In the genomic region with DNA sequence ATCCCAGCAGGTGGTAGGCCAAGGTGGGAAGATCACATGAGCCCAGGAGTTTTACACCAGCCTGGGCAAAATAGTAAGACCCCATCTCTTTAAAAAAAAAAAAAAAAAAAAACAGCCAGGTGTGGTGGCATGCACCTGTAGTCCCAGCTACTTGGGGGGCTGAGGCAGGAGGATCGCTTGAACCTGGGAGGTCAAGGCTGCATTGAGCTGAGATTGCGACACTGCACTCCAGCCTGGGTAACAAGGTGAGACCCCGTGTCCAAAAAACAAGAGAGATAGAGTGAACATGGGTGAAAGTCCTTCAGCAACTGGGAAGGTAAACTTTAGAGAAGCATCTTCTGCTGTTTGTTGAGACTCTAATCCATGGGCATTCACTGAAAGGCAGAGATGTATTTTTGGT, we compare ENCODE assay signal across 28 cellular contexts. TPM values are rescaled to one million over a fixed set of nuclear protein-coding genes. Genes with fewer than 3 reads are reported as not detected.
"Had no signal": no experiment of that assay in that cellular context is flagged by ENCODE, and none has a peak within 500 bp of the region (broad histone marks: within the 10 kb centered on the region; RNA-seq: fewer than 3 reads in every experiment).

No MANE protein-coding gene starts in this region.

- ATAC-seq: activated naive CD4-positive, alpha-beta T cell treated with anti-CD3 and anti-CD28 coated beads, Interleukin-2, amount 50 U/mL, for 72 hours; activated T-cell treated with anti-CD3 and anti-CD28 coated beads, Interleukin-2, amount 50 U/mL, for 72 hours; gastroesophageal sphincter; WTC11 had no signal

- H3K36me3 ChIP-seq: ascending aorta, breast epithelium, cardiac muscle cell, colonic mucosa, esophagus squamous epithelium, gastroesophageal sphincter had no signal

- H3K9me3 ChIP-seq: ascending aorta, breast epithelium, colonic mucosa, esophagus squamous epithelium, gastroesophageal sphincter had no signal

- H3K27ac ChIP-seq: ascending aorta, breast epithelium, cardiac muscle cell, epithelial cell of prostate, esophagus squamous epithelium, gastroesophageal sphincter, VCaP had no signal

- H3K4me3 ChIP-seq: ascending aorta, breast epithelium, cardiac muscle cell, colonic mucosa, esophagus squamous epithelium, gastroesophageal sphincter had no signal

- DNase-seq: activated CD4-positive, alpha-beta memory T cell treated with anti-CD3 and anti-CD28 coated beads, Interleukin-2, amount 10 ng/mL, durations not matched to agents 7 days and 5 days; activated CD4-positive, alpha-beta T cell treated with anti-CD3 and anti-CD28 coated beads for 1 hour; activated CD4-positive, alpha-beta T cell treated with anti-CD3 and anti-CD28 coated beads for 4 hours; activated CD4-positive, alpha-beta T cell treated with anti-CD3 and anti-CD28 coated beads, Interleukin-2, amount 10 ng/mL, durations not matched to agents 7 days and 5 days; activated CD4-positive, alpha-beta T cell treated with anti-CD3 and anti-CD28 coated beads, Interleukin-2, amount 50 U/mL, for 4 hours; activated CD8-positive, alpha-beta memory T cell treated with anti-CD3 and anti-CD28 coated beads, Interleukin-2, amount 50 U/mL, for 48 hours; activated gamma-delta T cell; activated naive CD4-positive, alpha-beta T cell; activated naive CD4-positive, alpha-beta T cell treated with anti-CD3 and anti-CD28 coated beads, Interleukin-2, amount 10 ng/mL, durations not matched to agents 7 days and 5 days; activated naive CD8-positive, alpha-beta T cell treated with anti-CD3 and anti-CD28 coated beads, Interleukin-2, amount 10 ng/mL, durations not matched to agents 7 days and 5 days; activated T-cell treated with anti-CD3 and anti-CD28 coated beads for 4 hours; activated T-cell treated with anti-CD3 and anti-CD28 coated beads, Interleukin-2, amount 50 U/mL, for 24 hours; activated T-cell treated with anti-CD3 and anti-CD28 coated beads, Interleukin-2, amount 50 U/mL, for 72 hours; central memory CD4-positive, alpha-beta T cell; cerebellar nuclear complex; effector CD8-positive, alpha-beta T cell; esophagus squamous epithelium; foreskin melanocyte; T-helper 2 cell had no signal

- H3K4me1 ChIP-seq: ascending aorta, breast epithelium, esophagus squamous epithelium, gastroesophageal sphincter had no signal

- H3K27me3 ChIP-seq: ascending aorta, breast epithelium, cardiac muscle cell, colonic mucosa had no signal

RNA-seq across cellular contexts. Expression of a gene that starts 15.7 kb away (rescaled TPM):
- total RNA-seq: ascending aorta had no signal
